1 cellular context compared by ENCODE assay signal in the genomic region with DNA sequence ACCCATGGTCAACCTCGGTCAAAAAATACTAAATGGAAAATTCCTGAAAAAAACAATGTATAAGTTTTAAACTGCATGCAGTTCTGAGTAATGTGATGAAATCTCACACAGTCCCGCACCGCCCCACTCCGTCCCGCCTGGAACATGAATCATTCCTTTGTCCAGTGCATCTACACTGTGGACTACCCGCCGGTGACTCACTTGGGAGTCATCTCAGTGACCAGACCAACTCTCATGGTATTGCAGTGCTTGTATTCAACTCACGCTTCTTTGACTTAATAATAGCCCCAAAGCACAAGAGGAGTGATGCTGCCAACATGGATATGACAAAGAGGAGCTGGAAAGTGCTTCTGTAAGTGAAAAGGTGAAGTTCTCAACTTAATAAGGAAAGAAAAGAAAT.
TF ChIP-seq lines count a peak whose summit lies in the region.

No MANE protein-coding gene starts in this region.

TF ChIP-seq in IMR-90, 13 proteins besides CTCF, POLR2A, EP300 and RAD21:
- peak; percentile 100 for TF ChIP-seq FOS (IDR thresholded peaks at IDR 0.05; ENCODE audit: low read depth, low read length)
- TF ChIP-seq SMC3 (IDR thresholded peaks at IDR 0.05; ENCODE audit: low read depth, low read length), result no peak
- TF ChIP-seq BHLHE40 (IDR thresholded peaks at IDR 0.05; ENCODE audit: low read depth, low read length), result peak; percentile 90
- TF ChIP-seq CEBPB (IDR thresholded peaks at IDR 0.05; ENCODE audit: low read depth, low read length), result peak; percentile 93
- TF ChIP-seq RFX5 (IDR thresholded peaks at IDR 0.05; ENCODE audit: low read depth, low read length), result no peak
- peak; percentile 39; the same call in 1 of the 2 replicates for TF ChIP-seq MAZ (IDR thresholded peaks at IDR 0.05; ENCODE audit: borderline replicate concordance, low read depth, low read length)
- no peak for TF ChIP-seq MXI1 (IDR thresholded peaks at IDR 0.05; ENCODE audit: borderline replicate concordance, low read depth, low read length)
- TF ChIP-seq MAFK (IDR thresholded peaks at IDR 0.05; ENCODE audit: low read depth, low read length), result peak; percentile 37; the same call in 1 of the 2 replicates
- TF ChIP-seq NFE2L2 (IDR thresholded peaks at IDR 0.05; ENCODE audit: low read depth, low read length), result peak; percentile 11; the same call in 1 of the 2 replicates
